1 cellular context compared by ENCODE assay signal in genomic region chr16:50696126-50696525, GRCh38.
TF ChIP-seq lines count a peak whose summit lies in the region.

No MANE protein-coding gene starts in this region.

TF ChIP-seq in HepG2, 621 proteins besides CTCF, POLR2A, EP300 and RAD21 (continued from another document and continues in another):
- TF ChIP-seq AKNA (CRISPR knock-in tag; IDR thresholded peaks at IDR 0.05; ENCODE audit: borderline replicate concordance) (no peak), TSC22D2 (CRISPR knock-in tag; IDR thresholded peaks at IDR 0.05; ENCODE audit: borderline replicate concordance) (0 out of 2 replicates have a peak, but pooled peaks have one; percentile 25), ZFP90 (CRISPR knock-in tag; IDR thresholded peaks at IDR 0.05; ENCODE audit: borderline replicate concordance) (no peak), ZBED4 (CRISPR knock-in tag; IDR thresholded peaks at IDR 0.05; ENCODE audit: borderline replicate concordance) (no peak), MAF1 (CRISPR knock-in tag; IDR thresholded peaks at IDR 0.05; ENCODE audit: borderline replicate concordance) (no peak), RNF2 (conservative IDR thresholded peaks at IDR 0.05; ENCODE audit: low read depth) (no peak), ZC3H13 (CRISPR knock-in tag; IDR thresholded peaks at IDR 0.05) (no peak), SP4 (CRISPR knock-in tag; IDR thresholded peaks at IDR 0.05) (no peak), TCF7 (IDR thresholded peaks at IDR 0.05; ENCODE audit: low read depth) (peak; percentile 83), DPF2 (CRISPR knock-in tag; IDR thresholded peaks at IDR 0.05; ENCODE audit: borderline replicate concordance, low read depth) (no peak), ZMYM3 (CRISPR knock-in tag; IDR thresholded peaks at IDR 0.05) (no peak), ETV5 (CRISPR knock-in tag; IDR thresholded peaks at IDR 0.05; ENCODE audit: borderline replicate concordance) (peak; percentile 57; the same call in 1 of the 2 replicates), MBD4 (IDR thresholded peaks at IDR 0.05; ENCODE audit: borderline replicate concordance, low read length) (no peak), DNMT1 (CRISPR knock-in tag; IDR thresholded peaks at IDR 0.05) (no peak), SYNCRIP (IDR thresholded peaks at IDR 0.05; ENCODE audit: insufficient read depth, low read depth, low read length) (no peak), ARID5B (CRISPR knock-in tag; IDR thresholded peaks at IDR 0.05) (peak; percentile 34; the same call in 1 of the 2 replicates), GATAD1 (CRISPR knock-in tag; IDR thresholded peaks at IDR 0.05) (no peak), RELA (CRISPR knock-in tag; IDR thresholded peaks at IDR 0.05) (0 out of 2 replicates have a peak, but pooled peaks have one; percentile 10), ZNF468 (CRISPR knock-in tag; IDR thresholded peaks at IDR 0.05) (no peak), MLXIP (CRISPR knock-in tag; IDR thresholded peaks at IDR 0.05; ENCODE audit: borderline replicate concordance) (no peak), NCOA2 (CRISPR knock-in tag; IDR thresholded peaks at IDR 0.05) (0 out of 2 replicates have a peak, but pooled peaks have one; percentile 29), ADNP (CRISPR knock-in tag; IDR thresholded peaks at IDR 0.05) (no peak), SMAD1 (CRISPR knock-in tag; IDR thresholded peaks at IDR 0.05; ENCODE audit: borderline replicate concordance, low read depth) (no peak), PPARG (CRISPR knock-in tag; conservative IDR thresholded peaks at IDR 0.05) (peak; percentile 49; the same call in 1 of the 2 replicates), BRF2 (CRISPR knock-in tag; IDR thresholded peaks at IDR 0.05) (no peak), ZFP1 (CRISPR knock-in tag; IDR thresholded peaks at IDR 0.05) (no peak), ZNF451 (CRISPR knock-in tag; IDR thresholded peaks at IDR 0.05) (no peak), TARDBP (CRISPR knock-in tag; IDR thresholded peaks at IDR 0.05) (no peak), ZNF543 (CRISPR knock-in tag; IDR thresholded peaks at IDR 0.05) (no peak), ZNF18 (CRISPR knock-in tag; IDR thresholded peaks at IDR 0.05; ENCODE audit: insufficient replicate concordance) (no peak), CHCHD3 (CRISPR knock-in tag; IDR thresholded peaks at IDR 0.05) (no peak), ZNF142 (CRISPR knock-in tag; IDR thresholded peaks at IDR 0.05) (no peak)
